Comparison of ENCODE assay signal across 18 cellular contexts in the genomic region with DNA sequence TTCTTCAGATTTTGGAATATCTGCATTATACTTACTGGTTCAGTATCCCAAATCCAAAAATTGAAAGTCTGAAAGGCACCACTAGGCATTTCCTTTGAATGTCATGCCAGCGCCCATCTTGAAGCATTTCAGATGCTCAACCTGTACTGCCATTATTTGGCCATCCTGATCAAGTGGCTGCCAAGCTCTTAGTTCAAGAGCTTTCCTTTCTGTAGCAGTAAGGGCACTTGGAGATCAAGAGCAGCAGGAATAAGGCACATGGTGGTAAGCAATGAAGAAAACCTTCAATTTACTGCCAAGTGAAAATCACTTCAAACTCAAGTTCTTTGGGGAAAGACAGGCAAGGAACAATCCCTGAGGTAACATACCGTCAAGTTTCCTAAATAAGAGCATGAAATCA. TPM values are rescaled to one million over a fixed set of nuclear protein-coding genes. Genes with fewer than 3 reads are reported as not detected.
DNase-seq lines count a peak whose midpoint lies in the region; ATAC-seq and TF ChIP-seq lines count a peak whose summit lies in the region.
"Had no signal": no experiment of that assay in that cellular context is flagged by ENCODE, and none has a peak within 500 bp of the region (broad histone marks: within the 10 kb centered on the region; RNA-seq: fewer than 3 reads in every experiment).

No MANE protein-coding gene starts in this region.

- H3K9me3 Mint-ChIP-seq in IgD-negative memory B cell: peaks cover 0 to 2% (median 0%) of the 10 kb centered on the region in 3 donors
- H3K9me3 Mint-ChIP-seq: activated naive CD8-positive, alpha-beta T cell treated with anti-CD3 and anti-CD28 coated beads, Interleukin-2, amount 10 ng/mL, durations not matched to agents 7 days and 5 days had no signal

- peak overlapping the region; percentile 16 to 39 (median 33) for H3K27ac Mint-ChIP-seq in IgD-negative memory B cell
- H3K27ac Mint-ChIP-seq: activated naive CD8-positive, alpha-beta T cell treated with anti-CD3 and anti-CD28 coated beads, Interleukin-2, amount 10 ng/mL, durations not matched to agents 7 days and 5 days had no signal

- H3K4me1 ChIP-seq in right cardiac atrium (ENCODE audit: control insufficient read depth, insufficient read depth, low read length) (peaks cover 9% of the 10 kb centered on the region), lower lobe of right lung (peaks cover 88% of the 10 kb centered on the region)

- no peak for TF ChIP-seq CTCF in lower lobe of right lung (IDR thresholded peaks at IDR 0.05)

- H3K9me3 ChIP-seq in right cardiac atrium (ENCODE audit: control insufficient read depth, low read length) (no peaks in the 10 kb centered on the region), lower lobe of right lung (no peaks in the 10 kb centered on the region)
- H3K9me3 ChIP-seq: psoas muscle had no signal

- WGBS in right cardiac atrium: 83% methylated on average over 2 of the region's 2 CpGs

- no peak overlapping the region for H3K4me3 Mint-ChIP-seq in IgD-negative memory B cell
- H3K4me3 Mint-ChIP-seq: activated naive CD8-positive, alpha-beta T cell treated with anti-CD3 and anti-CD28 coated beads, Interleukin-2, amount 10 ng/mL, durations not matched to agents 7 days and 5 days had no signal

- peaks cover 21% of the 10 kb centered on the region for H3K36me3 ChIP-seq in lower lobe of right lung

- no peaks in the 10 kb centered on the region for H3K27me3 ChIP-seq in right cardiac atrium (ENCODE audit: control insufficient read depth, insufficient read depth)
- no peaks in the 10 kb centered on the region for H3K27me3 ChIP-seq in lower lobe of right lung (ENCODE audit: low read depth)

- no peaks in the 10 kb centered on the region for H3K27me3 Mint-ChIP-seq in IgD-negative memory B cell
- H3K27me3 Mint-ChIP-seq: activated naive CD8-positive, alpha-beta T cell treated with anti-CD3 and anti-CD28 coated beads, Interleukin-2, amount 10 ng/mL, durations not matched to agents 7 days and 5 days; T-helper 17 cell had no signal

- H3K4me3 ChIP-seq in right cardiac atrium (ENCODE audit: low read length) (no peak overlapping the region), lower lobe of right lung (no peak overlapping the region)
- H3K4me3 ChIP-seq: psoas muscle, SK-N-MC had no signal

- peaks cover 11% of the 10 kb centered on the region for H3K36me3 Mint-ChIP-seq in IgD-negative memory B cell

- DNase-seq in right cardiac atrium: no peak
- no peak for DNase-seq in cardiac septum (ENCODE audit: low spot score)
- DNase-seq in lower lobe of right lung: peak; percentile 36
- DNase-seq in NCI-H1694 treated with DMSO at 0.1 percent for 48 hours (lab: John Stamatoyannopoulos, UW): no peak
- DNase-seq in NCI-H2227 treated with DMSO at 0.1 percent for 48 hours (lab: John Stamatoyannopoulos, UW): no peak
- DNase-seq: activated CD4-positive, alpha-beta T cell treated with anti-CD3 and anti-CD28 coated beads for 4 hours; activated CD8-positive, alpha-beta memory T cell treated with anti-CD3 and anti-CD28 coated beads, Interleukin-2, amount 50 U/mL, for 4 hours; activated naive CD8-positive, alpha-beta T cell treated with anti-CD3 and anti-CD28 coated beads, Interleukin-2, amount 10 ng/mL, durations not matched to agents 7 days and 5 days; C1 segment of cervical spinal cord; GOT3; KBM-7; MM.1S; NCI-H1417 treated with DMSO at 0.1 percent for 48 hours; T-helper 17 cell had no signal

- intact Hi-C loops in right cardiac atrium (cut with DNase I) (loop anchor here in 1 of 4 donors (10.0 kb wide), 1 partner anchor 47 kb away; a partner anchor contains a TSS), cardiac septum (cut with DNase I) (no loop called here), lower lobe of right lung (cut with DNase I) (no loop called here)

- peak overlapping the region; percentile 64 for H3K27ac ChIP-seq in right cardiac atrium (ENCODE audit: low read length)
- peak overlapping the region; percentile 48 for H3K27ac ChIP-seq in lower lobe of right lung
- H3K27ac ChIP-seq: psoas muscle, SK-N-MC had no signal

- peaks cover 40 to 46% (median 44%) of the 10 kb centered on the region in 3 donors for H3K4me1 Mint-ChIP-seq in IgD-negative memory B cell

- no peak for ATAC-seq in right cardiac atrium
- peak; percentile 76 to 91 for ATAC-seq in lower lobe of right lung
- no peak for ATAC-seq in GM19452 (IDR thresholded peaks at IDR 0.05; ENCODE audit: unreplicated experiment)
- ATAC-seq: psoas muscle, T-helper 17 cell had no signal

RNA-seq across cellular contexts. Expression of a gene that starts 10.0 kb away (rescaled TPM):
- 100 to 1,000 TPM; 217 to 310 (median 265) TPM for total RNA-seq in right cardiac atrium
- 142 TPM for polyA plus RNA-seq in right cardiac atrium
- 340 TPM for total RNA-seq in cardiac septum
- 709 TPM for polyA plus RNA-seq in IgD-negative memory B cell
- 601 TPM for total RNA-seq in lower lobe of right lung

RNA-seq across cellular contexts. Expression of a gene that starts 10.5 kb away (rescaled TPM):
- total RNA-seq in right cardiac atrium (10 to 100 TPM; 15.5 to 21.4 (median 19.0) TPM), cardiac septum (26.5 TPM), lower lobe of right lung (38.8 TPM)
- polyA plus RNA-seq in right cardiac atrium (19.4 TPM), IgD-negative memory B cell (34.2 TPM)

RNA-seq across cellular contexts. Expression of a gene that starts 20.5 kb away (rescaled TPM):
- total RNA-seq in right cardiac atrium (10 to 100 TPM; 17.4 to 33.7 (median 29.6) TPM), cardiac septum (20.1 TPM), lower lobe of right lung (8.4 TPM)
- polyA plus RNA-seq in right cardiac atrium (20.0 TPM), IgD-negative memory B cell (1.3 TPM)

RNA-seq across cellular contexts. Expression of a gene that starts 27.4 kb away (rescaled TPM):
- total RNA-seq in right cardiac atrium: 10 to 100 TPM in 3 of 4 donors, 1 to 10 TPM in 1; 7.5 to 19.4 (median 18.4) TPM
- 13.3 TPM for polyA plus RNA-seq in right cardiac atrium
- total RNA-seq in cardiac septum: 21.9 TPM
- 10.1 TPM for polyA plus RNA-seq in IgD-negative memory B cell
- total RNA-seq in lower lobe of right lung: 22.1 TPM

RNA-seq across cellular contexts. Expression of a gene that starts 43.6 kb away (rescaled TPM):
- total RNA-seq in right cardiac atrium (100 to 1,000 TPM; 153 to 254 (median 196) TPM), cardiac septum (106 TPM), lower lobe of right lung (450 TPM)
- polyA plus RNA-seq in right cardiac atrium (258 TPM), IgD-negative memory B cell (340 TPM)

Comparison
In these comparisons a context has a peak if more than half of its experiments do, and no peak if none do; other contexts are left out.
1. ATAC-seq: peak in lower lobe of right lung (2 of 2); none in right cardiac atrium (0 of 2) and GM19452 (single experiment).